ENCODE assay signal across 23 cellular contexts in the genomic region with DNA sequence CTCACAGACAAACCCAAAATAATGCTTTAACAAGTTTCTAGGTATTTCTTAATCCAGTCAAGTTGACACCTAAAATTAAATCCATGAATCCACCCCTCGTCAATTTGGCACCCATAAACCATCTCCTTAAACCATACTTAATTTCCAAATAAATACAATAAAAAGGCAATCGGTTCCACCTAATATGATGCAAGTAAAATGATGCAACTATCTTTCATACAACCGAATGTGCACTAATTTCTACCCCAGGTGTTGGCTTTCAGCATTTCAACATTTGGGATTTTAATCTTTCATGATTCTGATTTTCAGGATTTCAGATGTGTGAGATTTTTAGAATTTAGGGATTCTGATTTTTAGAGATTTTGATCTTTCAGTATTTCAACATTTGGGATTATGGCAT.
"Had no signal": no experiment of that assay in that cellular context is flagged by ENCODE, and none has a peak within 500 bp of the region (broad histone marks: within the 10 kb centered on the region; RNA-seq: fewer than 3 reads in every experiment).

No MANE protein-coding gene starts in this region.

- DNase-seq: activated CD4-positive, alpha-beta T cell treated with anti-CD3 and anti-CD28 coated beads, Interleukin-2, amount 10 ng/mL, durations not matched to agents 7 days and 5 days; activated CD8-positive, alpha-beta T cell treated with anti-CD3 and anti-CD28 coated beads, Interleukin-2, amount 10 ng/mL, durations not matched to agents 7 days and 5 days; activated gamma-delta T cell treated with Interleukin-2 at 50 U/mL for 16 hours; amygdala; body of pancreas; colonic mucosa; endodermal cell; foreskin fibroblast; left ventricle myocardium superior; mesendoderm; naive thymus-derived CD4-positive, alpha-beta T cell; nucleus accumbens; stimulated activated CD4-positive, alpha-beta T cell treated with anti-CD3 and anti-CD28 coated beads, Interleukin-12 subunit alpha, Interleukin-12 subunit beta, amount 100 ng/mL, for 4 hours; stimulated activated CD4-positive, alpha-beta T cell treated with anti-CD3 and anti-CD28 coated beads, Interleukin-1b, Interleukin-23, amount 100 ng/mL, for 48 hours; stimulated activated CD8-positive, alpha-beta memory T cell treated with anti-CD3 and anti-CD28 coated beads, Interleukin-4, amount 100 ng/mL, for 48 hours; stimulated activated naive CD4-positive, alpha-beta T cell treated with Interleukin-2 at 50 U/mL for 16 hours; substantia nigra; T-helper 1 cell; T-helper 9 cell; tibial artery; uterus had no signal

- H3K36me3 ChIP-seq: colonic mucosa, uterus had no signal

- H3K27ac ChIP-seq: body of pancreas, colonic mucosa, epithelial cell of prostate, tibial artery, uterus had no signal

- ATAC-seq: activated CD8-positive, alpha-beta T cell treated with anti-CD3 and anti-CD28 coated beads, Interleukin-2, amount 10 ng/mL, durations not matched to agents 7 days and 5 days; activated naive CD4-positive, alpha-beta T cell treated with anti-CD3 and anti-CD28 coated beads, Interleukin-2, amount 50 U/mL, for 72 hours; body of pancreas; left ventricle myocardium superior; naive thymus-derived CD4-positive, alpha-beta T cell had no signal

- H3K27me3 ChIP-seq: body of pancreas, colonic mucosa, tibial artery, uterus had no signal

- H3K27me3 Mint-ChIP-seq: activated CD4-positive, alpha-beta T cell treated with anti-CD3 and anti-CD28 coated beads, Interleukin-2, amount 10 ng/mL, durations not matched to agents 7 days and 5 days; naive thymus-derived CD4-positive, alpha-beta T cell had no signal

- H3K4me3 Mint-ChIP-seq: activated CD4-positive, alpha-beta T cell treated with anti-CD3 and anti-CD28 coated beads, Interleukin-2, amount 10 ng/mL, durations not matched to agents 7 days and 5 days; activated CD8-positive, alpha-beta T cell treated with anti-CD3 and anti-CD28 coated beads, Interleukin-2, amount 10 ng/mL, durations not matched to agents 7 days and 5 days; endodermal cell; naive thymus-derived CD4-positive, alpha-beta T cell had no signal

- H3K9me3 ChIP-seq: body of pancreas, colonic mucosa, tibial artery, uterus had no signal

- H3K27ac Mint-ChIP-seq: activated CD4-positive, alpha-beta T cell treated with anti-CD3 and anti-CD28 coated beads, Interleukin-2, amount 10 ng/mL, durations not matched to agents 7 days and 5 days; activated CD8-positive, alpha-beta T cell treated with anti-CD3 and anti-CD28 coated beads, Interleukin-2, amount 10 ng/mL, durations not matched to agents 7 days and 5 days; activated naive CD4-positive, alpha-beta T cell treated with anti-CD3 and anti-CD28 coated beads, Interleukin-2, amount 50 U/mL, for 72 hours; endodermal cell had no signal

- H3K9me3 Mint-ChIP-seq: activated CD4-positive, alpha-beta T cell treated with anti-CD3 and anti-CD28 coated beads, Interleukin-2, amount 10 ng/mL, durations not matched to agents 7 days and 5 days; activated naive CD4-positive, alpha-beta T cell treated with anti-CD3 and anti-CD28 coated beads, Interleukin-2, amount 50 U/mL, for 72 hours; endodermal cell had no signal

- H3K4me3 ChIP-seq: body of pancreas, colonic mucosa, tibial artery, uterus had no signal
